ENCODE assay signal across 8 cellular contexts in the genomic region with DNA sequence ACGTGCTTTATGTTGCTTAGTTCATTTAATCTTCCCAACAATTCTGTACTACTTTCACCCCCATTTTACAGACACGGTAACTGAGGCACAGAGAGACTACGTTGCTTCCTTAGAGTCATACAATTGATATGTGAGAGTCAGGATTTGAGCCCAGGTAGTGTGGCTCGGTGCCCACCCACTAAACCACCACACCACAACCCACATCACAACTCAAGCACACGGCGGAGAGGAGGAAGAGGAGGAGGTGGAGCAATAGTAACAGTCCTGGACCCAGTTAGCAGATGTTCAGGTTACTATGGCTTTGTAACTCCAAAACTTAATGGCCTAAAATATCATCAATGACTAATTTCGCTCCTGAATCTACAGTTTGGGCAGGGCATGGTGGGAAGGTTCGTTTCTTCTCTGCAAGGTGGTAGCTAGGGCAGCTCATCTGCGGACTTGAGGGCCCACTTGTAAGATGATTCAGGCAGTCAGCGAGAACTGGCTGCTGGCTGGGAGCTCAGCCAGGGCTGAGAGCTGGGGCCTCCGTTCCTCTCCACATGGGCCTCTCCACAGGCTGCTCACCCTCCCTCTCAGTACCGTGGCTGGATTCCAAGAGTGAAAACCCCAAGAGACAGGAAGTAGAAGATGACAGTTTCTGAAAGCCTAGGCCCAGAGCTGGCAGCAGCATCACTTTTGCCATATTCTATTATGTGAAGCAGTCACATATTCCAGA.
DNase-seq lines count a peak whose midpoint lies in the region; ATAC-seq and TF ChIP-seq lines count a peak whose summit lies in the region.

No MANE protein-coding gene starts in this region.

- in situ Hi-C loops in transverse colon (cut with MboI; ENCODE audit: low pct_ligation_motif_present in 1 of 4, low pct_unique_long_range_greater_than_20kb in 1 of 4, low sequenced_read_pairs in 3 of 4), result no loop called here

- no peak for TF ChIP-seq EP300 in transverse colon (IDR thresholded peaks at IDR 0.05; ENCODE audit: low read depth)

- H3K9me3 Mint-ChIP-seq in progenitor cell of endocrine pancreas (ENCODE audit: low read depth), result peaks cover 12% of the 10 kb centered on the region

- TF ChIP-seq POLR2A in esophagus squamous epithelium (IDR thresholded peaks at IDR 0.05) (no peak), transverse colon (IDR thresholded peaks at IDR 0.05) (no peak)

- no peak overlapping the region for H3K4me3 Mint-ChIP-seq in progenitor cell of endocrine pancreas (ENCODE audit: low read depth)

- peak overlapping the region in 3 of 4 donors; percentile 41 to 44 (median 42) for H3K27ac ChIP-seq in esophagus squamous epithelium
- peak overlapping the region in 3 of 4 donors; percentile 32 to 43 (median 39) for H3K27ac ChIP-seq in transverse colon

- WGBS in esophagus squamous epithelium, 2 donors, result 45 to 80% methylated on average over 5 to 8 of the region's 12 CpGs
- 55% methylated on average over 5 to 12 of the region's 12 CpGs for WGBS in transverse colon (ENCODE audit: low coverage in 1 of 2), 2 donors

- H3K9me3 ChIP-seq in esophagus squamous epithelium, result peaks cover 0 to 7% (median 0%) of the 10 kb centered on the region in 3 donors
- peaks cover 0 to 5% of the 10 kb centered on the region in 2 donors for H3K9me3 ChIP-seq in transverse colon

- peaks cover 4% of the 10 kb centered on the region for H3K27me3 Mint-ChIP-seq in progenitor cell of endocrine pancreas

- H3K4me1 ChIP-seq in esophagus squamous epithelium (peaks cover 5 to 27% (median 10%) of the 10 kb centered on the region in 3 donors), transverse colon (peaks cover 0 to 9% (median 5%) of the 10 kb centered on the region in 4 donors)

- H3K27ac Mint-ChIP-seq in progenitor cell of endocrine pancreas, result no peak overlapping the region

- intact Hi-C loops in esophagus squamous epithelium (cut with DNase I), result no loop called here
- intact Hi-C loops in transverse colon (cut with DNase I; ENCODE audit: low total_unique reads), result no loop called here

- peak; percentile 61 for ATAC-seq in HG02938 (IDR thresholded peaks at IDR 0.05; ENCODE audit: unreplicated experiment)

- H3K36me3 ChIP-seq in esophagus squamous epithelium, result no peaks in the 10 kb centered on the region
- H3K36me3 ChIP-seq in transverse colon, result no peaks in the 10 kb centered on the region

- DNase-seq in EH (ENCODE audit: low read depth), result peak; percentile 99
- peak; percentile 66 for DNase-seq in NCI-H69 (lab: John Stamatoyannopoulos, UW)
- DNase-seq in activated T-cell treated with anti-CD3 and anti-CD28 coated beads for 48 hours (ENCODE audit: low read depth), result peak; percentile 63
- DNase-seq in esophagus squamous epithelium (lab: John Stamatoyannopoulos, UW), result no peak
- DNase-seq in occipital lobe (lab: John Stamatoyannopoulos, UW), result peak; percentile 76
- DNase-seq in transverse colon, result peak; percentile 62
- DNase-seq in progenitor cell of endocrine pancreas (ENCODE audit: low spot score, unreplicated experiment), result no peak

- no peak overlapping the region for H3K4me3 ChIP-seq in esophagus squamous epithelium
- H3K4me3 ChIP-seq in transverse colon, result no peak overlapping the region

- no peaks in the 10 kb centered on the region for H3K27me3 ChIP-seq in esophagus squamous epithelium
- H3K27me3 ChIP-seq in transverse colon, result no peaks in the 10 kb centered on the region

- peaks cover 6% of the 10 kb centered on the region for H3K36me3 Mint-ChIP-seq in progenitor cell of endocrine pancreas (ENCODE audit: insufficient read depth)

- H3K4me1 Mint-ChIP-seq in progenitor cell of endocrine pancreas (ENCODE audit: low read depth), result peaks cover 31% of the 10 kb centered on the region

- TF ChIP-seq CTCF in esophagus squamous epithelium (IDR thresholded peaks at IDR 0.05) (no peak), transverse colon (IDR thresholded peaks at IDR 0.05) (no peak), progenitor cell of endocrine pancreas (IDR thresholded peaks at IDR 0.05; ENCODE audit: unreplicated experiment) (no peak)

Comparison
In these comparisons a context has a peak if more than half of its experiments do, and no peak if none do; other contexts are left out.
1. DNase-seq: peak in EH (single experiment), NCI-H69 (single experiment), activated T-cell treated with anti-CD3 and anti-CD28 coated beads for 48 hours (single experiment), occipital lobe (single experiment) and transverse colon (single experiment); none in esophagus squamous epithelium (single experiment) and progenitor cell of endocrine pancreas (single experiment).